Comparison of ENCODE assay signal across 25 cellular contexts in the genomic region with DNA sequence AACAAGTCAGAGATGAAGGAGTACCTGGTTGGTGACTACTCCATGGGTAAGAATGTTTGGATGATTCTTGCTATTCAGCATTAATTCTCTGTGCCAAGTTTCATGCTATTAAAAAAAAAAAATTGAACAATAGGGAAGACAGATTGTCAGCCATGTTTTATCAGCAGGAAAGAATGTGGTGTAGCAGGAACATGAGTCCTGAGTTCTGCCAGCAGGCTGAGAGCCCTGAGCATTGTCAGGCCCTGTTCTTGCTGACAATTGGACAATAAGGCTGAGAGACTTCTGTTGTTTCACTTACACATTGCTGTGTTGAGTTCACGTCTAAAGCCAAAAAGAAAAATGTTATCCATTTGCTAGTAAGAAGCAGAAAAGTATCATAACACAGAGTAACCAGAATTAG.
DNase-seq lines count a peak whose midpoint lies in the region; FAIRE-seq and TF ChIP-seq lines count a peak whose summit lies in the region.
"Had no signal": no experiment of that assay in that cellular context is flagged by ENCODE, and none has a peak within 500 bp of the region (broad histone marks: within the 10 kb centered on the region; RNA-seq: fewer than 3 reads in every experiment).

No MANE protein-coding gene starts in this region.

- H3K4me3 Mint-ChIP-seq in MCF 10A (ENCODE audit: unreplicated experiment): no peak overlapping the region
- H3K4me3 Mint-ChIP-seq: activated T-cell treated with anti-CD3 and anti-CD28 coated beads, Interleukin-2, amount 50 U/mL, for 4 hours; stimulated activated naive CD8-positive, alpha-beta T cell treated with anti-CD3 and anti-CD28 coated beads, Interleukin-15, amount 100 ng/mL, for 72 hours; T-cell had no signal

- no peaks in the 10 kb centered on the region for H3K36me3 Mint-ChIP-seq in MCF 10A (ENCODE audit: insufficient read depth, unreplicated experiment)
- H3K36me3 Mint-ChIP-seq: T-cell had no signal

- in situ Hi-C loops in KBM-7 (cut with MboI; ENCODE audit: low pct_unique_long_range_greater_than_20kb, low sequenced_read_pairs): no loop called here

- TF ChIP-seq CTCF in breast epithelium (IDR thresholded peaks at IDR 0.05) (no peak), MCF 10A (IDR thresholded peaks at IDR 0.05; ENCODE audit: unreplicated experiment) (no peak), keratinocyte (optimal IDR thresholded peaks at IDR 0.05 in 1 of 3, IDR thresholded peaks at IDR 0.05 in 1 of 3, conservative IDR thresholded peaks at IDR 0.05 in 1 of 3; ENCODE audit: extremely low read depth in 1 of 3, insufficient read depth in 2 of 3, low read length in 3 of 3) (no peak), suprapubic skin (IDR thresholded peaks at IDR 0.05) (no peak)

- 41 to 57% methylated on average over 1 of the region's 1 CpG for WGBS in esophagus, 2 donors
- 30% methylated on average over 1 of the region's 1 CpG for WGBS in suprapubic skin

- H3K27ac ChIP-seq in breast epithelium: peak overlapping the region; percentile 45 to 66
- H3K27ac ChIP-seq in esophagus (ENCODE audit: low read depth in 2 of 2, low read length in 1 of 2): peak overlapping the region; percentile 73 to 78
- no peak overlapping the region for H3K27ac ChIP-seq in keratinocyte (ENCODE audit: control insufficient read depth, insufficient read depth, low read length)
- peak overlapping the region; percentile 50 for H3K27ac ChIP-seq in suprapubic skin
- H3K27ac ChIP-seq: left lung, transverse colon had no signal

- CTCF ChIA-PET in MCF 10A (lab: Yijun Ruan, JAX): interaction anchor here (0.6 kb wide), 1 partner anchor 111 kb away, joined by 4 read pairs; no protein-coding TSS in a partner anchor

- no peaks in the 10 kb centered on the region for H3K9me3 ChIP-seq in breast epithelium
- H3K9me3 ChIP-seq in esophagus (ENCODE audit: control insufficient read depth in 2 of 2, insufficient read depth in 1 of 2, low read depth in 1 of 2, low read length in 1 of 2): no peaks in the 10 kb centered on the region
- no peaks in the 10 kb centered on the region for H3K9me3 ChIP-seq in keratinocyte (ENCODE audit: control insufficient read depth, low read depth, low read length)
- H3K9me3 ChIP-seq in suprapubic skin: no peaks in the 10 kb centered on the region
- H3K9me3 ChIP-seq: left lung, transverse colon had no signal

- no peaks in the 10 kb centered on the region for H3K36me3 ChIP-seq in breast epithelium
- no peaks in the 10 kb centered on the region for H3K36me3 ChIP-seq in esophagus (ENCODE audit: control insufficient read depth in 2 of 2, insufficient read depth in 2 of 2, low read length in 1 of 2)
- no peaks in the 10 kb centered on the region for H3K36me3 ChIP-seq in keratinocyte (ENCODE audit: control insufficient read depth in 2 of 2, extremely low read depth in 1 of 2, insufficient read depth in 2 of 2, low read length in 2 of 2)
- no peaks in the 10 kb centered on the region for H3K36me3 ChIP-seq in suprapubic skin
- H3K36me3 ChIP-seq: transverse colon had no signal

- H3K27me3 ChIP-seq in breast epithelium (no peaks in the 10 kb centered on the region), esophagus (ENCODE audit: control insufficient read depth in 1 of 2, insufficient read depth in 2 of 2, low read length in 2 of 2) (no peaks in the 10 kb centered on the region), keratinocyte (ENCODE audit: control insufficient read depth, extremely low read depth, insufficient read depth, low read length) (no peaks in the 10 kb centered on the region), suprapubic skin (no peaks in the 10 kb centered on the region)
- H3K27me3 ChIP-seq: left lung, transverse colon had no signal

- no peaks in the 10 kb centered on the region for H3K79me2 ChIP-seq in keratinocyte (ENCODE audit: control insufficient read depth, insufficient read depth, low read length)

- no peaks in the 10 kb centered on the region for H3K4me1 Mint-ChIP-seq in MCF 10A (ENCODE audit: insufficient read depth, unreplicated experiment)
- H3K4me1 Mint-ChIP-seq: stimulated activated naive CD8-positive, alpha-beta T cell treated with anti-CD3 and anti-CD28 coated beads, Interleukin-15, amount 100 ng/mL, for 72 hours; T-cell had no signal

- H4K20me1 ChIP-seq in keratinocyte (ENCODE audit: control insufficient read depth, extremely low read depth, insufficient read depth, low read length): no peaks in the 10 kb centered on the region

- DNase-seq in breast epithelium (ENCODE audit: low spot score in 2 of 2): peak in 1 of 2 donors; percentile 30
- DNase-seq in MCF 10A (ENCODE audit: unreplicated experiment): no peak
- DNase-seq in keratinocyte (ENCODE audit: low read depth, low spot score): no peak
- DNase-seq in suprapubic skin (ENCODE audit: low spot score in 2 of 2): no peak
- DNase-seq in KBM-7: no peak
- no peak for DNase-seq in NCI-H1105 treated with DMSO at 0.1 percent for 48 hours (lab: John Stamatoyannopoulos, UW)
- DNase-seq in activated CD4-positive, alpha-beta T cell treated with anti-CD3 and anti-CD28 coated beads for 4 hours: no peak
- DNase-seq: activated CD4-positive, alpha-beta T cell treated with anti-CD3 and anti-CD28 coated beads for 1 hour; activated CD8-positive, alpha-beta memory T cell treated with anti-CD3 and anti-CD28 coated beads for 24 hours; activated naive CD4-positive, alpha-beta T cell; activated T-cell treated with anti-CD3 and anti-CD28 coated beads, Interleukin-2, amount 50 U/mL, for 4 hours; AML-193; effector CD4-positive, alpha-beta T cell; left lung; NCI-H1092; NCI-H2029 treated with DMSO at 0.1 percent for 48 hours; NCI-H446; OCI-M1; stimulated activated CD4-positive, alpha-beta T cell treated with anti-CD3 and anti-CD28 coated beads, Interleukin-4, amount 100 ng/mL, for 4 hours; stimulated activated naive CD8-positive, alpha-beta T cell treated with anti-CD3 and anti-CD28 coated beads, Interleukin-15, amount 100 ng/mL, for 72 hours; T-cell; transverse colon had no signal

- peak overlapping the region; percentile 60 for H2AFZ ChIP-seq in keratinocyte (ENCODE audit: control insufficient read depth, low read length)

- no TSS peak for BruUV-seq in MCF 10A (replicated peaks; lab: Mats Ljungman, UMichigan)

- intact Hi-C loops in breast epithelium (cut with DNase I; ENCODE audit: low total_unique reads): no loop called here
- intact Hi-C loops in MCF 10A (cut with micrococcal nuclease): no loop called here

- no peak overlapping the region for H3K4me3 ChIP-seq in breast epithelium
- no peak overlapping the region for H3K4me3 ChIP-seq in esophagus (ENCODE audit: low read depth in 1 of 2, low read length in 2 of 2)
- H3K4me3 ChIP-seq in keratinocyte (ENCODE audit: control insufficient read depth in 2 of 3, extremely low read depth in 1 of 3, insufficient read depth in 2 of 3, low read depth in 1 of 3, low read length in 3 of 3): no peak overlapping the region
- H3K4me3 ChIP-seq in suprapubic skin: no peak overlapping the region
- H3K4me3 ChIP-seq: left lung, transverse colon had no signal

- dilution Hi-C loops in keratinocyte (cut with MboI; ENCODE audit: extremely low pct_ligation_motif_present, low sequenced_read_pairs): no loop called here

- H3K9me3 Mint-ChIP-seq in MCF 10A (ENCODE audit: unreplicated experiment): no peaks in the 10 kb centered on the region
- H3K9me3 Mint-ChIP-seq: activated T-cell treated with anti-CD3 and anti-CD28 coated beads, Interleukin-2, amount 50 U/mL, for 4 hours; stimulated activated naive CD8-positive, alpha-beta T cell treated with anti-CD3 and anti-CD28 coated beads, Interleukin-15, amount 100 ng/mL, for 72 hours; T-cell had no signal

- H3K27ac Mint-ChIP-seq in MCF 10A (ENCODE audit: low read depth, unreplicated experiment): no peak overlapping the region
- H3K27ac Mint-ChIP-seq: stimulated activated naive CD8-positive, alpha-beta T cell treated with anti-CD3 and anti-CD28 coated beads, Interleukin-15, amount 100 ng/mL, for 72 hours; T-cell had no signal

- H3K27me3 Mint-ChIP-seq in MCF 10A (ENCODE audit: insufficient read depth, unreplicated experiment): no peaks in the 10 kb centered on the region

- no peak for TF ChIP-seq EP300 in suprapubic skin (IDR thresholded peaks at IDR 0.05)

- TF ChIP-seq POLR2A in breast epithelium (IDR thresholded peaks at IDR 0.05) (no peak), suprapubic skin (IDR thresholded peaks at IDR 0.05) (no peak)

- H3K9ac ChIP-seq in keratinocyte (ENCODE audit: control insufficient read depth, extremely low read depth, insufficient read depth, low read length): no peak overlapping the region

- peak overlapping the region; percentile 13 for H3K4me2 ChIP-seq in keratinocyte (ENCODE audit: control insufficient read depth, extremely low read depth, insufficient read depth, low read depth, low read length)

- no peaks in the 10 kb centered on the region for H3K4me1 ChIP-seq in breast epithelium
- H3K4me1 ChIP-seq in esophagus (ENCODE audit: control insufficient read depth in 2 of 2, insufficient read depth in 2 of 2, low read length in 1 of 2): peaks cover 0 to 2% of the 10 kb centered on the region in 2 donors
- peaks cover 11% of the 10 kb centered on the region for H3K4me1 ChIP-seq in keratinocyte (ENCODE audit: control insufficient read depth, extremely low read depth, insufficient read depth, low read length)
- H3K4me1 ChIP-seq in suprapubic skin: peaks cover 6% of the 10 kb centered on the region
- H3K4me1 ChIP-seq: left lung, transverse colon had no signal

- H3K9me1 ChIP-seq in keratinocyte (ENCODE audit: control insufficient read depth, extremely low read depth, insufficient read depth, low read length): no peaks in the 10 kb centered on the region

- peak; percentile 39 for FAIRE-seq in keratinocyte (lab: Jason Lieb, UNC)
- FAIRE-seq: HTR-8/SVneo, TTC549 had no signal

- POLR2A ChIA-PET in MCF 10A (lab: Yijun Ruan, JAX): interaction anchor here (0.7 kb wide), 1 partner anchor 69 kb away, joined by 3 read pairs; no protein-coding TSS in a partner anchor
